ENCODE assay signal across 8 cellular contexts in genomic region chr5:54905942-54906537, GRCh38.
A peak's percentile ranks its signal among the peaks of the same experiment; 100 is the strongest.
DNase-seq lines count a peak whose midpoint lies in the region; ATAC-seq, FAIRE-seq and TF ChIP-seq lines count a peak whose summit lies in the region.

No MANE protein-coding gene starts in this region.

- H3K9me2 ChIP-seq in Karpas-422 (replicated peaks; ENCODE audit: insufficient read depth, low read length), result no peaks in the 10 kb centered on the region

- H3K27ac ChIP-seq in Karpas-422 (ENCODE audit: low read length), result no peak overlapping the region
- no peak overlapping the region for H3K27ac ChIP-seq in body of pancreas

- no peaks in the 10 kb centered on the region for H3K36me3 ChIP-seq in Karpas-422 (ENCODE audit: insufficient read depth, low read length)
- H3K36me3 ChIP-seq in body of pancreas (replicated peaks in 1 of 2; ENCODE audit: insufficient read depth in 1 of 2, low read depth in 2 of 2), result no peaks in the 10 kb centered on the region

- TF ChIP-seq POLR2A in body of pancreas (IDR thresholded peaks at IDR 0.05), result no peak

- H3K27me3 ChIP-seq in Karpas-422 (ENCODE audit: low read length), result no peaks in the 10 kb centered on the region
- H3K27me3 ChIP-seq in body of pancreas, result no peaks in the 10 kb centered on the region

- H3K4me3 ChIP-seq in Karpas-422 (ENCODE audit: low read length), result no peak overlapping the region
- H3K4me3 ChIP-seq in body of pancreas, result no peak overlapping the region

- no peak overlapping the region for H3K4me2 ChIP-seq in Karpas-422 (ENCODE audit: low read depth, low read length, poor library complexity, severe bottlenecking)

- 1 to 4% methylated on average over 3 of the region's 3 CpGs for WGBS in body of pancreas, 2 donors

- DNase-seq in DMS153 treated with DMSO at 0.1 percent for 48 hours (lab: John Stamatoyannopoulos, UW; ENCODE audit: unreplicated experiment) (peak; percentile 18), Karpas-422 (peak; percentile 82), body of pancreas (peak; percentile 54 to 80 (median 72)), islet precursor cell (peak; percentile 63)
- peak; percentile 67 for DNase-seq in stimulated activated CD4-positive, alpha-beta T cell treated with anti-CD3 and anti-CD28 coated beads, Interleukin-2, amount 100 ng/mL, for 48 hours

- H4K20me1 ChIP-seq in Karpas-422 (ENCODE audit: insufficient read depth, low read depth, low read length), result no peaks in the 10 kb centered on the region

- H3K4me1 ChIP-seq in Karpas-422 (ENCODE audit: low read length) (no peaks in the 10 kb centered on the region), body of pancreas (no peaks in the 10 kb centered on the region)

- H3K9me3 ChIP-seq in Karpas-422 (ENCODE audit: low read length), result no peaks in the 10 kb centered on the region
- no peaks in the 10 kb centered on the region for H3K9me3 ChIP-seq in body of pancreas

- ATAC-seq in body of pancreas, result no peak
- ATAC-seq in HG02798 (IDR thresholded peaks at IDR 0.05; ENCODE audit: poor library complexity, unreplicated experiment), result no peak
- no peak for ATAC-seq in HG03521 (IDR thresholded peaks at IDR 0.05; ENCODE audit: unreplicated experiment)

- no peaks in the 10 kb centered on the region for H3K79me2 ChIP-seq in Karpas-422 (ENCODE audit: low read length)

- H3K9ac ChIP-seq in Karpas-422 (ENCODE audit: low read length), result no peak overlapping the region

- intact Hi-C loops in body of pancreas (cut with DNase I), result loop anchor here (10.0 kb wide), 1 partner anchor 239 kb away; no protein-coding TSS in a partner anchor

- TF ChIP-seq CTCF in body of pancreas (IDR thresholded peaks at IDR 0.05), result peak in 6 of 7 experiments; percentile 42 to 67 (median 60)

- H2AFZ ChIP-seq in Karpas-422 (ENCODE audit: low read length), result no peak overlapping the region

- peak; percentile 84 for FAIRE-seq in TTC549 (lab: Jason Lieb, UNC)

Comparison
In these comparisons a context has a peak if more than half of its experiments do, and no peak if none do; other contexts are left out.
1. DNase-seq: peak in every context shown above with its lines; median percentile 82 in Karpas-422; 72 in body of pancreas; 67 in stimulated activated CD4-positive, alpha-beta T cell treated with anti-CD3 and anti-CD28 coated beads, Interleukin-2, amount 100 ng/mL, for 48 hours; 63 in islet precursor cell; 18 in DMS153 treated with DMSO at 0.1 percent for 48 hours.